In the genomic region with DNA sequence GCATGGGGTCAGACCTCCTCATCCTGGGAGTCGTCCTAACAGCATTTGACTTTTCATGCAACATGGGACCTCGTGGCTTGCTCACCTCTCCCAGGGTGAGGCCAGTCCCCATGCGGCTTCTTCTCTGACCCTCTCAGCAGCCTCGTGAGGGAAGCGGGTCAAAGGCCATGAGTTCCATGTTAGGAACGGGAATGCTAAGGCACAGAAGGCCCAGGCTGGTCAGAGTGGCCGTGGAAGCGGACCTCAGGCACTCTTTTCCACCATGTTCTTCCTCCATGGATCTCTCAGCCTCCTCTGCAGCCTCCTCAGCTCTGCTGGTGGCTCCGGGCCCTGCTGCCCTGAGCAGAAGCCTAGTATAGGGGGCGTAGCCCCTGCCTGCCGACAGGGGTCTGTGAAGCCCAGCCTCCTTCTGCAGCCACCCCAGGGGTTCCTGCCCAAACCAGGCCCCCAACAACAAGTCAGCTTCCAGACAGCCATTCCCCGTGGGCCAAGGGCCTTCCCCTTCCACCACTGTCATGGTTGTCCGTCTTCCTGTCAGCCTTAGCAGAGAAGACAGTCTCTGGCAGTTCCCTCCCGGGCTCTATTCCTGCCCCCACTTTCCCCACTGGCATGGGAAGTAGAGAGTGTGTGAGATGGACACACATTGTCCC, we compare ENCODE assay signal across 23 cellular contexts.
DNase-seq lines count a peak whose midpoint lies in the region; ATAC-seq and TF ChIP-seq lines count a peak whose summit lies in the region.
"Had no signal": no experiment of that assay in that cellular context is flagged by ENCODE, and none has a peak within 500 bp of the region (broad histone marks: within the 10 kb centered on the region; RNA-seq: fewer than 3 reads in every experiment).

No MANE protein-coding gene starts in this region.

- no peaks in the 10 kb centered on the region for H3K27me3 Mint-ChIP-seq in endodermal cell (ENCODE audit: insufficient read depth)
- H3K27me3 Mint-ChIP-seq: CD4-positive, alpha-beta T cell had no signal

- ATAC-seq in GM19467 (IDR thresholded peaks at IDR 0.05; ENCODE audit: unreplicated experiment), result no peak

- no peak overlapping the region for H3K4me2 ChIP-seq in osteoblast (ENCODE audit: insufficient read depth, low read length)
- H3K4me2 ChIP-seq: GM23338, PC-9 had no signal

- no peaks in the 10 kb centered on the region for H3K9me3 Mint-ChIP-seq in endodermal cell
- H3K9me3 Mint-ChIP-seq: CD4-positive, alpha-beta T cell; GM23338; H9 had no signal

- 87 to 91% methylated on average over 11 to 14 of the region's 14 CpGs for WGBS in endodermal cell (ENCODE audit: insufficient coverage in 1 of 2, insufficient read length in 1 of 2), 2 experiments
- 70 to 82% methylated on average over 2 to 14 of the region's 14 CpGs for WGBS in transverse colon (ENCODE audit: low coverage in 1 of 2), 2 donors

- no peak overlapping the region for H3K27ac Mint-ChIP-seq in endodermal cell
- H3K27ac Mint-ChIP-seq: CD4-positive, alpha-beta T cell; GM23338; H9 had no signal

- no peaks in the 10 kb centered on the region for H3K79me2 ChIP-seq in osteoblast (ENCODE audit: insufficient read depth, low read length)

- H3K36me3 ChIP-seq in endodermal cell (ENCODE audit: control insufficient read depth, insufficient read depth, low read length), result no peaks in the 10 kb centered on the region
- no peaks in the 10 kb centered on the region for H3K36me3 ChIP-seq in osteoblast (ENCODE audit: insufficient read depth, low read length)
- H3K36me3 ChIP-seq in transverse colon, result no peaks in the 10 kb centered on the region
- H3K36me3 ChIP-seq: MG63 had no signal

- H2AFZ ChIP-seq in osteoblast (ENCODE audit: low read length), result no peak overlapping the region
- H2AFZ ChIP-seq: GM23338, PC-9 had no signal

- H3K9me3 ChIP-seq in endodermal cell (ENCODE audit: control insufficient read depth, low read length), result no peaks in the 10 kb centered on the region
- no peaks in the 10 kb centered on the region for H3K9me3 ChIP-seq in osteoblast (ENCODE audit: low read depth, low read length)
- H3K9me3 ChIP-seq in transverse colon, result no peaks in the 10 kb centered on the region
- H3K9me3 ChIP-seq: MG63 had no signal

- peaks cover 9% of the 10 kb centered on the region for H3K4me1 ChIP-seq in endodermal cell (ENCODE audit: control insufficient read depth, insufficient read depth, low read length)
- H3K4me1 ChIP-seq in osteoblast (ENCODE audit: insufficient read depth, low read length), result no peaks in the 10 kb centered on the region
- peaks cover 0 to 9% (median 4%) of the 10 kb centered on the region in 4 donors for H3K4me1 ChIP-seq in transverse colon

- H3K9ac ChIP-seq in endodermal cell (ENCODE audit: extremely low read depth, low read length, poor library complexity, severe bottlenecking), result no peak overlapping the region

- TF ChIP-seq EP300 in transverse colon (IDR thresholded peaks at IDR 0.05; ENCODE audit: low read depth), result no peak

- peaks cover 24% of the 10 kb centered on the region for H3K4me1 Mint-ChIP-seq in endodermal cell

- no peak overlapping the region for H3K4me3 Mint-ChIP-seq in endodermal cell
- H3K4me3 Mint-ChIP-seq: CD4-positive, alpha-beta T cell; GM23338; H9 had no signal

- TF ChIP-seq POLR2A in transverse colon (IDR thresholded peaks at IDR 0.05), result no peak

- H3K27me3 ChIP-seq in endodermal cell (ENCODE audit: control insufficient read depth, insufficient read depth, low read length, poor library complexity, severe bottlenecking), result no peaks in the 10 kb centered on the region
- peaks cover 13% of the 10 kb centered on the region for H3K27me3 ChIP-seq in osteoblast (ENCODE audit: insufficient read depth, low read length)
- no peaks in the 10 kb centered on the region for H3K27me3 ChIP-seq in transverse colon
- H3K27me3 ChIP-seq: MG63 had no signal

- in situ Hi-C loops in transverse colon (cut with MboI; ENCODE audit: low pct_ligation_motif_present in 1 of 4, low pct_unique_long_range_greater_than_20kb in 1 of 4, low sequenced_read_pairs in 3 of 4), result no loop called here

- no peaks in the 10 kb centered on the region for H4K20me1 ChIP-seq in osteoblast (ENCODE audit: insufficient read depth, low read length)

- H3K4me3 ChIP-seq in endodermal cell (ENCODE audit: low read length), result no peak overlapping the region
- H3K4me3 ChIP-seq in osteoblast (ENCODE audit: insufficient read depth, low read length), result no peak overlapping the region
- H3K4me3 ChIP-seq in transverse colon, result no peak overlapping the region
- H3K4me3 ChIP-seq: GM23338, MG63, PC-9 had no signal

- no peak for TF ChIP-seq CTCF in endodermal cell (conservative IDR thresholded peaks at IDR 0.05)
- TF ChIP-seq CTCF in osteoblast (IDR thresholded peaks at IDR 0.05; ENCODE audit: extremely low read depth, low read depth, low read length), result no peak
- no peak for TF ChIP-seq CTCF in transverse colon (IDR thresholded peaks at IDR 0.05)

- H3K36me3 Mint-ChIP-seq in endodermal cell (ENCODE audit: low read depth), result no peaks in the 10 kb centered on the region

- intact Hi-C loops in transverse colon (cut with DNase I; ENCODE audit: low total_unique reads), result no loop called here

- H3K27ac ChIP-seq in endodermal cell (ENCODE audit: low read depth, low read length) (no peak overlapping the region), osteoblast (ENCODE audit: low read depth, low read length) (no peak overlapping the region), transverse colon (no peak overlapping the region)
- H3K27ac ChIP-seq: PC-9 had no signal

- DNase-seq in activated effector memory CD4-positive, alpha-beta T cell treated with anti-CD3 and anti-CD28 coated beads, Interleukin-2, amount 50 U/mL, for 16 hours, result peak; percentile 25
- DNase-seq in activated effector memory CD4-positive, alpha-beta T cell treated with Interleukin-2 at 50 U/mL for 16 hours, result no peak
- DNase-seq in endodermal cell (peak; percentile 35), osteoblast (ENCODE audit: insufficient read length, low spot score, missing footprints) (peak; percentile 64), transverse colon (peak; percentile 1), superior temporal gyrus (ENCODE audit: extremely low spot score) (no peak)
- DNase-seq in activated CD4-positive, CD25-positive, alpha-beta regulatory T cell treated with anti-CD3 and anti-CD28 coated beads, Interleukin-2, amount 50 U/mL, for 72 hours, result no peak
- DNase-seq: 8988T, ACHN, H9, IMR-90, KG1, MG63, NCI-H1417, NCI-H1694, NCI-H2029 treated with DMSO at 0.1 percent for 48 hours, NCI-H2227 treated with DMSO at 0.1 percent for 48 hours, NCI-H526 treated with DMSO at 0.1 percent for 48 hours, Right ventricle myocardium superior had no signal

Comparison
In these comparisons a context has a peak if more than half of its experiments do, and no peak if none do; other contexts are left out.
1. DNase-seq: peak in activated effector memory CD4-positive, alpha-beta T cell treated with anti-CD3 and anti-CD28 coated beads, Interleukin-2, amount 50 U/mL, for 16 hours (single experiment), endodermal cell (single experiment), osteoblast (single experiment) and transverse colon (single experiment); none in activated effector memory CD4-positive, alpha-beta T cell treated with Interleukin-2 at 50 U/mL for 16 hours (single experiment), superior temporal gyrus (single experiment) and activated CD4-positive, CD25-positive, alpha-beta regulatory T cell treated with anti-CD3 and anti-CD28 coated beads, Interleukin-2, amount 50 U/mL, for 72 hours (single experiment).